ENCODE assay signal across 9 cellular contexts in genomic region chr3:6622712-6623111, GRCh38.
"Had no signal": no experiment of that assay in that cellular context is flagged by ENCODE, and none has a peak within 500 bp of the region (broad histone marks: within the 10 kb centered on the region; RNA-seq: fewer than 3 reads in every experiment).

No MANE protein-coding gene starts in this region.

- ATAC-seq: GM23338, HCT116 had no signal

- H3K9me3 ChIP-seq: HAP-1 had no signal

- H3K4me2 ChIP-seq: GM23338 had no signal

- H3K9ac ChIP-seq: GM23248 had no signal

- H2AFZ ChIP-seq: GM23248, GM23338 had no signal

- H3K27ac ChIP-seq: GM23248 had no signal

- H3K36me3 ChIP-seq: HAP-1 had no signal

- H3K4me3 ChIP-seq: GM23248, GM23338, HAP-1 had no signal

- DNase-seq: GM23248, GOT3, H7, H9, HCEC 1CT, HFFc6 had no signal
